In the genomic region with DNA sequence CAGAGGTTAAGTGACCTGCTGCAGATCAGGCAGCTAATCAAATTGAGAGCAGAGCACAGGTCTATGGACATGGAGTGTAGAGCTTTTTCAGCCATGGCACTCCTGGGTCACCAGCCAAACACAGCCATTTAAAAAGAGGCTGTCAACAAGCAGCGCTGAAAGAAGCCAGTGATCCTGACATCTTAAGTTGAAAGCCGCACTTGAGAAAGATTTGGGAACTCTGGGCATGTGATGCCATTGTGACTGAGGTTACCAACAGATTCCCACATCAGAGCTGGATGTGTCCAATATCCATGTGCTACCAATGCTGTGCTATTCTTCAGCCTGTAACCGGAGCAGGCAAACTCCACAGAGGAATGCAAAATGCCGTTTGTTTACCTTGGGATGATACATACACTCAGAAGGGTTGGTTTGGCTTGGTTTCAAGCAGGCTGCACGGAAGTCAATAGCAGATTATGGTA, we compare ENCODE assay signal across 1 cellular context.
TF ChIP-seq lines count a peak whose summit lies in the region.

No MANE protein-coding gene starts in this region.

TF ChIP-seq in HEK293, 187 proteins besides CTCF, POLR2A, EP300 and RAD21 (continued from another document):
- TF ChIP-seq, protein P1, sequence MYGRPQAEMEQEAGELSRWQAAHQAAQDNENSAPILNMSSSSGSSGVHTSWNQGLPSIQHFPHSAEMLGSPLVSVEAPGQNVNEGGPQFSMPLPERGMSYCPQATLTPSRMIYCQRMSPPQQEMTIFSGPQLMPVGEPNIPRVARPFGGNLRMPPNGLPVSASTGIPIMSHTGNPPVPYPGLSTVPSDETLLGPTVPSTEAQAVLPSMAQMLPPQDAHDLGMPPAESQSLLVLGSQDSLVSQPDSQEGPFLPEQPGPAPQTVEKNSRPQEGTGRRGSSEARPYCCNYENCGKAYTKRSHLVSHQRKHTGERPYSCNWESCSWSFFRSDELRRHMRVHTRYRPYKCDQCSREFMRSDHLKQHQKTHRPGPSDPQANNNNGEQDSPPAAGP (tag by site-specific recombination; IDR thresholded peaks at IDR 0.05): peak; percentile 21; the same call in 1 of the 2 replicates
- TF ChIP-seq ZNF350 (tag by site-specific recombination; IDR thresholded peaks at IDR 0.05) (no peak), GFI1B (tag by site-specific recombination; IDR thresholded peaks at IDR 0.05) (peak; percentile 36; the same call in 1 of the 2 replicates), REPIN1 (tag by site-specific recombination; IDR thresholded peaks at IDR 0.05; ENCODE audit: low read depth) (no peak), ZSCAN23 (tag by site-specific recombination; IDR thresholded peaks at IDR 0.05) (no peak), GLIS1 (tag by site-specific recombination; IDR thresholded peaks at IDR 0.05) (no peak), ZNF341 (tag by site-specific recombination; IDR thresholded peaks at IDR 0.05; ENCODE audit: low read depth) (0 out of 2 replicates have a peak, but pooled peaks have one; percentile 19), ZNF366 (tag by site-specific recombination; conservative IDR thresholded peaks at IDR 0.05) (peak; percentile 79), ZNF596 (tag by site-specific recombination; IDR thresholded peaks at IDR 0.05) (no peak), ZNF391 (tag by site-specific recombination; IDR thresholded peaks at IDR 0.05; ENCODE audit: borderline replicate concordance, low read depth) (no peak), RBAK (tag by site-specific recombination; IDR thresholded peaks at IDR 0.05) (no peak), WT1 (tag by site-specific recombination; IDR thresholded peaks at IDR 0.05) (peak; percentile 61), ZNF571 (tag by site-specific recombination; IDR thresholded peaks at IDR 0.05) (no peak), ZNF2 (tag by site-specific recombination; IDR thresholded peaks at IDR 0.05) (peak; percentile 76; the same call in 1 of the 2 replicates), ZNF792 (tag by site-specific recombination; IDR thresholded peaks at IDR 0.05) (peak; percentile 88), IKZF3 (tag by site-specific recombination; IDR thresholded peaks at IDR 0.05) (peak; percentile 89), ZNF629 (tag by site-specific recombination; IDR thresholded peaks at IDR 0.05) (peak; percentile 72), OSR2 (tag by site-specific recombination; IDR thresholded peaks at IDR 0.05) (peak; percentile 97), KLF8 (tag by site-specific recombination; IDR thresholded peaks at IDR 0.05) (peak; percentile 41; the same call in 1 of the 2 replicates), SP7 (tag by site-specific recombination; IDR thresholded peaks at IDR 0.05) (peak; percentile 71), ZNF660 (tag by site-specific recombination; IDR thresholded peaks at IDR 0.05) (peak; percentile 61), ZXDB (tag by site-specific recombination; IDR thresholded peaks at IDR 0.05) (peak; percentile 61; the same call in 1 of the 2 replicates), ZNF274 (IDR thresholded peaks at IDR 0.05; ENCODE audit: low read length) (no peak), ZNF274 (tag by site-specific recombination; IDR thresholded peaks at IDR 0.05; ENCODE audit: borderline replicate concordance) (no peak), ZBTB17 (tag by site-specific recombination; IDR thresholded peaks at IDR 0.05) (peak; percentile 92), ZEB2 (tag by site-specific recombination; IDR thresholded peaks at IDR 0.05) (peak; percentile 85)
- TF ChIP-seq, protein P2, sequence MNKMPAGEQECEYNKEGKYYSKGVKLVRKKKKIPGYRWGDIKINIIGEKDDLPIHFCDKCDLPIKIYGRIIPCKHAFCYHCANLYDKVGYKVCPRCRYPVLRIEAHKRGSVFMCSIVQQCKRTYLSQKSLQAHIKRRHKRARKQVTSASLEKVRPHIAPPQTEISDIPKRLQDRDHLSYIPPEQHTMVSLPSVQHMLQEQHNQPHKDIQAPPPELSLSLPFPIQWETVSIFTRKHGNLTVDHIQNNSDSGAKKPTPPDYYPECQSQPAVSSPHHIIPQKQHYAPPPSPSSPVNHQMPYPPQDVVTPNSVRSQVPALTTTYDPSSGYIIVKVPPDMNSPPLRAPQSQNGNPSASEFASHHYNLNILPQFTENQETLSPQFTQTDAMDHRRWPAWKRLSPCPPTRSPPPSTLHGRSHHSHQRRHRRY (tag by site-specific recombination; IDR thresholded peaks at IDR 0.05): no peak
- TF ChIP-seq, protein P3, sequence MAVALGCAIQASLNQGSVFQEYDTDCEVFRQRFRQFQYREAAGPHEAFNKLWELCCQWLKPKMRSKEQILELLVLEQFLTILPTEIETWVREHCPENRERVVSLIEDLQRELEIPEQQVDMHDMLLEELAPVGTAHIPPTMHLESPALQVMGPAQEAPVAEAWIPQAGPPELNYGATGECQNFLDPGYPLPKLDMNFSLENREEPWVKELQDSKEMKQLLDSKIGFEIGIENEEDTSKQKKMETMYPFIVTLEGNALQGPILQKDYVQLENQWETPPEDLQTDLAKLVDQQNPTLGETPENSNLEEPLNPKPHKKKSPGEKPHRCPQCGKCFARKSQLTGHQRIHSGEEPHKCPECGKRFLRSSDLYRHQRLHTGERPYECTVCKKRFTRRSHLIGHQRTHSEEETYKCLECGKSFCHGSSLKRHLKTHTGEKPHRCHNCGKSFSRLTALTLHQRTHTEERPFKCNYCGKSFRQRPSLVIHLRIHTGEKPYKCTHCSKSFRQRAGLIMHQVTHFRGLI (tag by site-specific recombination; IDR thresholded peaks at IDR 0.05): no peak
- TF ChIP-seq, protein P4, sequence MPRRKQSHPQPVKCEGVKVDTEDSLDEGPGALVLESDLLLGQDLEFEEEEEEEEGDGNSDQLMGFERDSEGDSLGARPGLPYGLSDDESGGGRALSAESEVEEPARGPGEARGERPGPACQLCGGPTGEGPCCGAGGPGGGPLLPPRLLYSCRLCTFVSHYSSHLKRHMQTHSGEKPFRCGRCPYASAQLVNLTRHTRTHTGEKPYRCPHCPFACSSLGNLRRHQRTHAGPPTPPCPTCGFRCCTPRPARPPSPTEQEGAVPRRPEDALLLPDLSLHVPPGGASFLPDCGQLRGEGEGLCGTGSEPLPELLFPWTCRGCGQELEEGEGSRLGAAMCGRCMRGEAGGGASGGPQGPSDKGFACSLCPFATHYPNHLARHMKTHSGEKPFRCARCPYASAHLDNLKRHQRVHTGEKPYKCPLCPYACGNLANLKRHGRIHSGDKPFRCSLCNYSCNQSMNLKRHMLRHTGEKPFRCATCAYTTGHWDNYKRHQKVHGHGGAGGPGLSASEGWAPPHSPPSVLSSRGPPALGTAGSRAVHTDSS (tag by site-specific recombination; IDR thresholded peaks at IDR 0.05): no peak
- TF ChIP-seq, protein P5, sequence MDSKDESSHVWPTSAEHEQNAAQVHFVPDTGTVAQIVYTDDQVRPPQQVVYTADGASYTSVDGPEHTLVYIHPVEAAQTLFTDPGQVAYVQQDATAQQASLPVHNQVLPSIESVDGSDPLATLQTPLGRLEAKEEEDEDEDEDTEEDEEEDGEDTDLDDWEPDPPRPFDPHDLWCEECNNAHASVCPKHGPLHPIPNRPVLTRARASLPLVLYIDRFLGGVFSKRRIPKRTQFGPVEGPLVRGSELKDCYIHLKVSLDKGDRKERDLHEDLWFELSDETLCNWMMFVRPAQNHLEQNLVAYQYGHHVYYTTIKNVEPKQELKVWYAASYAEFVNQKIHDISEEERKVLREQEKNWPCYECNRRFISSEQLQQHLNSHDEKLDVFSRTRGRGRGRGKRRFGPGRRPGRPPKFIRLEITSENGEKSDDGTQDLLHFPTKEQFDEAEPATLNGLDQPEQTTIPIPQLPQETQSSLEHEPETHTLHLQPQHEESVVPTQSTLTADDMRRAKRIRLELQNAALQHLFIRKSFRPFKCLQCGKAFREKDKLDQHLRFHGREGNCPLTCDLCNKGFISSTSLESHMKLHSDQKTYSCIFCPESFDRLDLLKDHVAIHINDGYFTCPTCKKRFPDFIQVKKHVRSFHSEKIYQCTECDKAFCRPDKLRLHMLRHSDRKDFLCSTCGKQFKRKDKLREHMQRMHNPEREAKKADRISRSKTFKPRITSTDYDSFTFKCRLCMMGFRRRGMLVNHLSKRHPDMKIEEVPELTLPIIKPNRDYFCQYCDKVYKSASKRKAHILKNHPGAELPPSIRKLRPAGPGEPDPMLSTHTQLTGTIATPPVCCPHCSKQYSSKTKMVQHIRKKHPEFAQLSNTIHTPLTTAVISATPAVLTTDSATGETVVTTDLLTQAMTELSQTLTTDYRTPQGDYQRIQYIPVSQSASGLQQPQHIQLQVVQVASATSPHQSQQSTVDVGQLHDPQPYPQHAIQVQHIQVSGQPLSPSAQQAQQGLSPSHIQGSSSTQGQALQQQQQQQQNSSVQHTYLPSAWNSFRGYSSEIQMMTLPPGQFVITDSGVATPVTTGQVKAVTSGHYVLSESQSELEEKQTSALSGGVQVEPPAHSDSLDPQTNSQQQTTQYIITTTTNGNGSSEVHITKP (tag by site-specific recombination; IDR thresholded peaks at IDR 0.05): peak; percentile 88
TF ChIP-seq in HEK293: peak in this region for 30.
